Comparison of ENCODE assay signal across 26 cellular contexts in the genomic region with DNA sequence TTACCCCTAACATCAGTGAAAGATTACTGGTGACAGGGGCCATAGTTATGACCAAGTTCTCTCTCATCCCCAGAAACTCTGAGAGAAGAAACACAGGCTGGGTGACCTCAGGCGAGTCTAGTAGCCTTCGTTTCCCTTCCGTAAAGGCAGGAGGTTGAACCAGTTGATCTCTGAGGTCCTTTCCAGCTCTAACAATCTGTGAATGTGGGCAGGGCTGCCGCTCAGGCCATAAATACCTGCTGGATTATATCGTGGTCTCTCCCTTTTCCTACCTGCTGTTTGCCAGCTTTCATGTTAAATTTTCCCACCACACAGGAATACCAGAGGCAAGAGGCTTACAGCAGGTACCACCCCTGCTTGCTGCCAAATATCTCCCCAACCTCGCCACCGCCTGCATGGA.
"Had no signal": no experiment of that assay in that cellular context is flagged by ENCODE, and none has a peak within 500 bp of the region (broad histone marks: within the 10 kb centered on the region; RNA-seq: fewer than 3 reads in every experiment).

No MANE protein-coding gene starts in this region.

- H3K4me3 ChIP-seq: coronary artery, dorsolateral prefrontal cortex, esophagus squamous epithelium, gastrocnemius medialis, heart right ventricle, left lung, lower lobe of right lung had no signal

- H3K27ac ChIP-seq: coronary artery, dorsolateral prefrontal cortex, epithelial cell of prostate, esophagus squamous epithelium, gastrocnemius medialis, heart right ventricle, left lung, lower lobe of right lung had no signal

- H3K4me1 ChIP-seq: esophagus squamous epithelium, gastrocnemius medialis, heart right ventricle, left lung, lower lobe of right lung had no signal

- DNase-seq: cerebellar nuclear complex; dermis blood vessel endothelial cell; dorsolateral prefrontal cortex; effector CD4-positive, alpha-beta T cell; effector memory CD4-positive, alpha-beta T cell; erythroblast; esophagus squamous epithelium; foreskin fibroblast; foreskin melanocyte; gastrocnemius medialis; glutamatergic neuron; head of caudate nucleus; heart right ventricle; hypothalamus; kidney; kidney glomerular epithelial cell; left lung; left ventricle myocardium superior; lower lobe of right lung; mesenchymal stem cell; midbrain; naive B cell; naive thymus-derived CD8-positive, alpha-beta T cell had no signal

- H3K36me3 ChIP-seq: esophagus squamous epithelium, gastrocnemius medialis, heart right ventricle, left lung, lower lobe of right lung had no signal

- ATAC-seq: esophagus mucosa; gastrocnemius medialis; heart right ventricle; left lung; left ventricle myocardium superior; lower lobe of right lung; naive thymus-derived CD8-positive, alpha-beta T cell had no signal

- H3K27me3 ChIP-seq: esophagus squamous epithelium, gastrocnemius medialis, left lung had no signal

- H3K9me3 ChIP-seq: esophagus squamous epithelium, gastrocnemius medialis, heart right ventricle, left lung, lower lobe of right lung had no signal
